ENCODE assay signal across 28 cellular contexts in the genomic region with DNA sequence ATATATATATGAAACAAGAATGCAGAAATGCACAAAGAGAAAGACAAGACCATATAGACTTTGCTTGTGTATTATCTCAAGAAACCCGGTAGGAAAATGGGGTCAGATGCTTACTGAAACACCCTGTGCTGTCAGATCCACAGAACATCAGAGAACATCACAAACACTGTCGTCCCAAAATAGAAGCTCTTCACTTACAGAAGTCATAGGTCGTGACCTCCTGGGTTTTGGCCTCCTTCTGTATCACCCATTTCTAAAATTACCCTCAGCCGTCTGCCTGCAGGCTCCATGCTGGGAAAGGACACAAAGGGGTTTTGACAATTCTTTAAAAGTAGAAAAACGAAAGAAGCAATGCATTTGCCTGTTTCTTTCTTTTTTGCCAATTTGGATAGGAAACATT.
"Had no signal": no experiment of that assay in that cellular context is flagged by ENCODE, and none has a peak within 500 bp of the region (broad histone marks: within the 10 kb centered on the region; RNA-seq: fewer than 3 reads in every experiment).

No MANE protein-coding gene starts in this region.

- DNase-seq: activated B cell treated with CpG ODN at 0.5 μM for 24 hours; activated CD4-positive, alpha-beta memory T cell treated with anti-CD3 and anti-CD28 coated beads, Interleukin-2, amount 10 ng/mL, durations not matched to agents 7 days and 5 days; activated CD4-positive, alpha-beta T cell treated with anti-CD3 and anti-CD28 coated beads for 48 hours; activated CD4-positive, alpha-beta T cell treated with anti-CD3 and anti-CD28 coated beads, Interleukin-2, amount 50 U/mL, for 4 hours; activated CD8-positive, alpha-beta memory T cell treated with anti-CD3 and anti-CD28 coated beads, Interleukin-2, amount 50 U/mL, for 48 hours; activated gamma-delta T cell; activated naive CD4-positive, alpha-beta T cell; activated naive CD4-positive, alpha-beta T cell treated with anti-CD3 and anti-CD28 coated beads, Interleukin-2, amount 10 ng/mL, durations not matched to agents 7 days and 5 days; activated naive CD8-positive, alpha-beta T cell treated with anti-CD3 and anti-CD28 coated beads, Interleukin-2, amount 10 ng/mL, durations not matched to agents 7 days and 5 days; activated T-cell treated with anti-CD3 and anti-CD28 coated beads for 4 hours; activated T-cell treated with anti-CD3 and anti-CD28 coated beads, Interleukin-2, amount 50 U/mL, for 24 hours; activated T-cell treated with anti-CD3 and anti-CD28 coated beads, Interleukin-2, amount 50 U/mL, for 72 hours; amniotic stem cell; anterior cingulate cortex; brain microvascular endothelial cell; central memory CD4-positive, alpha-beta T cell; cerebellar nuclear complex; colonic mucosa; effector CD8-positive, alpha-beta T cell; esophagus squamous epithelium; head of caudate nucleus; T-helper 1 cell; T-helper 17 cell; T1000; WERI-Rb-1 had no signal

- H3K9me3 ChIP-seq: colonic mucosa, esophagus squamous epithelium had no signal

- H3K36me3 ChIP-seq: brain microvascular endothelial cell, colonic mucosa, esophagus squamous epithelium, WERI-Rb-1 had no signal

- ATAC-seq: activated CD4-positive, CD25-positive, alpha-beta regulatory T cell treated with anti-CD3 and anti-CD28 coated beads, Interleukin-2, amount 50 U/mL, for 24 hours; activated naive CD4-positive, alpha-beta T cell treated with anti-CD3 and anti-CD28 coated beads, Interleukin-2, amount 50 U/mL, for 72 hours; activated T-cell treated with anti-CD3 and anti-CD28 coated beads, Interleukin-2, amount 50 U/mL, for 72 hours; T-helper 17 cell had no signal

- H3K4me3 ChIP-seq: colonic mucosa, esophagus squamous epithelium had no signal

- H3K27me3 ChIP-seq: brain microvascular endothelial cell, colonic mucosa, esophagus squamous epithelium had no signal

- H3K27ac ChIP-seq: brain microvascular endothelial cell, colonic mucosa, epithelial cell of prostate, esophagus squamous epithelium, WERI-Rb-1 had no signal

- H3K4me1 ChIP-seq: colonic mucosa, esophagus squamous epithelium had no signal
